ENCODE assay signal across 8 cellular contexts in genomic region chr2:69642709-69643601, GRCh38. TPM values are rescaled to one million over a fixed set of nuclear protein-coding genes. Genes with fewer than 3 reads are reported as not detected.
DNase-seq lines count a peak whose midpoint lies in the region; ATAC-seq and TF ChIP-seq lines count a peak whose summit lies in the region.

No MANE protein-coding gene starts in this region.

- no peaks in the 10 kb centered on the region for H3K36me3 ChIP-seq in CD8-positive, alpha-beta memory T cell (ENCODE audit: insufficient read depth, low read length)
- no peaks in the 10 kb centered on the region for H3K36me3 ChIP-seq in Panc1 (ENCODE audit: control insufficient read depth, insufficient read depth, low read length)
- H3K36me3 ChIP-seq in subcutaneous abdominal adipose tissue (ENCODE audit: control insufficient read depth in 5 of 5, insufficient read depth in 5 of 5, low read length in 5 of 5), result peaks cover 0 to 3% (median 0%) of the 10 kb centered on the region in 5 donors

- no peaks in the 10 kb centered on the region for H3K27me3 ChIP-seq in CD8-positive, alpha-beta memory T cell (ENCODE audit: insufficient read depth, low read length, poor library complexity, severe bottlenecking)
- H3K27me3 ChIP-seq in Panc1 (ENCODE audit: control insufficient read depth, insufficient read depth, low read length), result no peaks in the 10 kb centered on the region
- no peaks in the 10 kb centered on the region for H3K27me3 ChIP-seq in subcutaneous abdominal adipose tissue (ENCODE audit: control insufficient read depth in 5 of 5, insufficient read depth in 4 of 5, low read length in 5 of 5)

- H3K9me3 Mint-ChIP-seq in CD8-positive, alpha-beta memory T cell, result peaks cover 0 to 2% (median 0%) of the 10 kb centered on the region in 5 donors
- H3K9me3 Mint-ChIP-seq in activated T-helper 17 cell treated with anti-CD3 and anti-CD28 coated beads, Interleukin-2, amount 50 U/mL, for 72 hours, result no peaks in the 10 kb centered on the region
- no peaks in the 10 kb centered on the region for H3K9me3 Mint-ChIP-seq in nephron progenitor cell

- H3K27ac ChIP-seq in CD8-positive, alpha-beta memory T cell (ENCODE audit: low read depth, low read length), result peak overlapping the region; percentile 71
- H3K27ac ChIP-seq in Panc1 (ENCODE audit: low read length) (peak overlapping the region; percentile 91), subcutaneous abdominal adipose tissue (ENCODE audit: low read depth, low read length) (peak overlapping the region; percentile 90)

- CTCF ChIA-PET in CD8-positive, alpha-beta memory T cell (lab: Charles Lee), result interaction anchor here (1.0 to 9.4 kb wide), 7 partner anchors 21 to 174 kb away, joined by 3 to 66 read pairs (median 4); no protein-coding TSS in a partner anchor
- CTCF ChIA-PET in Panc1 (lab: Charles Lee), result no interaction called here

- H3K4me3 ChIP-seq in CD8-positive, alpha-beta memory T cell (ENCODE audit: low read length), result peak overlapping the region; percentile 79
- H3K4me3 ChIP-seq in Panc1 (ENCODE audit: low read depth in 2 of 2, low read length in 2 of 2) (peak overlapping the region; percentile 60 to 79), subcutaneous abdominal adipose tissue (ENCODE audit: low read depth in 1 of 5, low read length in 5 of 5) (peak overlapping the region; percentile 88 to 99 (median 95))

- in situ Hi-C loops in Panc1 (cut with HindIII; ENCODE audit: low pct_unique_long_range_greater_than_20kb, low sequenced_read_pairs), result no loop called here

- peaks cover 49% of the 10 kb centered on the region for H3K4me1 ChIP-seq in CD8-positive, alpha-beta memory T cell (ENCODE audit: insufficient read depth, low read length)
- peaks cover 57% of the 10 kb centered on the region for H3K4me1 ChIP-seq in Panc1 (ENCODE audit: control insufficient read depth, insufficient read depth, low read length)
- peaks cover 0 to 63% (median 56%) of the 10 kb centered on the region in 5 donors for H3K4me1 ChIP-seq in subcutaneous abdominal adipose tissue (ENCODE audit: control insufficient read depth in 5 of 5, insufficient read depth in 5 of 5, low read length in 5 of 5)

- POLR2A ChIA-PET in CD8-positive, alpha-beta memory T cell (lab: Charles Lee), result interaction anchor here (1.0 to 3.8 kb wide), 4 partner anchors 15 to 206 kb away, joined by 9 to 14 read pairs (median 11); partner anchors contain the start of gene NFU1
- POLR2A ChIA-PET in Panc1 (lab: Charles Lee), result no interaction called here

- BruUV-seq in Panc1 (replicated peaks; lab: Mats Ljungman, UMichigan), result no TSS peak

- no peak for TF ChIP-seq CTCF in Panc1 (IDR thresholded peaks at IDR 0.05)
- TF ChIP-seq CTCF in nephron progenitor cell (IDR thresholded peaks at IDR 0.05), result no peak

- H3K27ac Mint-ChIP-seq in CD8-positive, alpha-beta memory T cell, result peak overlapping the region; percentile 88 to 98 (median 96)
- H3K27ac Mint-ChIP-seq in activated T-helper 17 cell treated with anti-CD3 and anti-CD28 coated beads, Interleukin-2, amount 50 U/mL, for 72 hours, result peak overlapping the region; percentile 98
- peak overlapping the region; percentile 99 for H3K27ac Mint-ChIP-seq in nephron progenitor cell

- H3K9me3 ChIP-seq in CD8-positive, alpha-beta memory T cell (ENCODE audit: low read length), result no peaks in the 10 kb centered on the region
- H3K9me3 ChIP-seq in Panc1 (ENCODE audit: control insufficient read depth, insufficient read depth, low read depth, low read length), result no peaks in the 10 kb centered on the region
- no peaks in the 10 kb centered on the region for H3K9me3 ChIP-seq in subcutaneous abdominal adipose tissue (ENCODE audit: control insufficient read depth in 5 of 5, low read length in 5 of 5)

- peaks cover 0 to 50% (median 12%) of the 10 kb centered on the region in 3 donors for H3K36me3 Mint-ChIP-seq in CD8-positive, alpha-beta memory T cell
- peaks cover 61% of the 10 kb centered on the region for H3K36me3 Mint-ChIP-seq in activated T-helper 17 cell treated with anti-CD3 and anti-CD28 coated beads, Interleukin-2, amount 50 U/mL, for 72 hours (ENCODE audit: low read depth)
- no peaks in the 10 kb centered on the region for H3K36me3 Mint-ChIP-seq in nephron progenitor cell (ENCODE audit: low read depth)

- peaks cover 66 to 76% (median 72%) of the 10 kb centered on the region in 3 donors for H3K4me1 Mint-ChIP-seq in CD8-positive, alpha-beta memory T cell
- H3K4me1 Mint-ChIP-seq in activated T-helper 17 cell treated with anti-CD3 and anti-CD28 coated beads, Interleukin-2, amount 50 U/mL, for 72 hours, result peaks cover 55% of the 10 kb centered on the region
- peaks cover 57% of the 10 kb centered on the region for H3K4me1 Mint-ChIP-seq in nephron progenitor cell

- H3K27me3 Mint-ChIP-seq in CD8-positive, alpha-beta memory T cell, result peaks cover 0 to 4% of the 10 kb centered on the region in 2 donors
- no peaks in the 10 kb centered on the region for H3K27me3 Mint-ChIP-seq in activated T-helper 17 cell treated with anti-CD3 and anti-CD28 coated beads, Interleukin-2, amount 50 U/mL, for 72 hours
- H3K27me3 Mint-ChIP-seq in nephron progenitor cell (ENCODE audit: low read depth, poor library complexity), result peaks cover 2% of the 10 kb centered on the region

- ATAC-seq in HG02981 (IDR thresholded peaks at IDR 0.05; ENCODE audit: unreplicated experiment) (peak; percentile 7), Panc1 (peak; percentile 43), GM19351 (IDR thresholded peaks at IDR 0.05; ENCODE audit: unreplicated experiment) (no peak)
- peak; percentile 52 for ATAC-seq in activated T-helper 17 cell treated with anti-CD3 and anti-CD28 coated beads, Interleukin-2, amount 50 U/mL, for 72 hours (replicated peaks)

- peak overlapping the region; percentile 95 to 99 (median 97) for H3K4me3 Mint-ChIP-seq in CD8-positive, alpha-beta memory T cell
- peak overlapping the region; percentile 97 for H3K4me3 Mint-ChIP-seq in activated T-helper 17 cell treated with anti-CD3 and anti-CD28 coated beads, Interleukin-2, amount 50 U/mL, for 72 hours
- peak overlapping the region; percentile 98 for H3K4me3 Mint-ChIP-seq in nephron progenitor cell

- intact Hi-C loops in Panc1 (cut with micrococcal nuclease; ENCODE audit: unreplicated experiment), result loop anchor here (10.0 kb wide), 1 partner anchor 72 kb away; no protein-coding TSS in a partner anchor

- peak; percentile 19 to 75 (median 46) for DNase-seq in CD8-positive, alpha-beta memory T cell
- peak; percentile 56 for DNase-seq in Panc1 (ENCODE audit: low read depth, low spot score)
- peak; percentile 87 for DNase-seq in fibroblast of peridontal ligament (ENCODE audit: extremely low read depth)
- peak; percentile 67 for DNase-seq in nephron progenitor cell

- peak overlapping the region; percentile 39 to 99 (median 95) for H3K9ac ChIP-seq in subcutaneous abdominal adipose tissue (ENCODE audit: low read length in 5 of 5)

RNA-seq across cellular contexts. Expression of gene AAK1, which starts 0.6 kb away (rescaled TPM):
- total RNA-seq in CD8-positive, alpha-beta memory T cell, result 10 to 100 TPM; 71.7 to 74.0 TPM
- 114 TPM for polyA plus RNA-seq in CD8-positive, alpha-beta memory T cell
- 123 TPM for total RNA-seq in Panc1 (2021; ENCODE audit: unreplicated experiment)
- 35.2 TPM for polyA plus RNA-seq in Panc1 (2012; ENCODE audit: insufficient read length)
- total RNA-seq in activated T-helper 17 cell treated with anti-CD3 and anti-CD28 coated beads, Interleukin-2, amount 50 U/mL, for 72 hours, result 100 to 1,000 TPM in 1 of 2 donors, 10 to 100 TPM in 1; 94.3 to 203 TPM
